In genomic region chr2:227759411-227760113, GRCh38 we compare ENCODE assay signal across 1 cellular context.
A peak's percentile ranks its signal among the peaks of the same experiment; 100 is the strongest.
TF ChIP-seq lines count a peak whose summit lies in the region.

No MANE protein-coding gene starts in this region.

TF ChIP-seq in K562, 482 proteins besides CTCF, POLR2A, EP300 and RAD21:
- peak; percentile 5 for TF ChIP-seq MEIS2 (IDR thresholded peaks at IDR 0.05; ENCODE audit: partially characterized antibody)
- TF ChIP-seq PBX2 (CRISPR knock-in tag; IDR thresholded peaks at IDR 0.05; ENCODE audit: low read depth): no peak
- TF ChIP-seq PBX2 (tag; conservative IDR thresholded peaks at IDR 0.05; ENCODE audit: low read depth): 0 out of 2 replicates have a peak, but pooled peaks have one; percentile 20
- TF ChIP-seq ZNF766 (CRISPR knock-in tag; conservative IDR thresholded peaks at IDR 0.05): no peak
